Comparison of ENCODE assay signal across 9 cellular contexts in genomic region chr1:192545781-192546521, GRCh38. TPM values are rescaled to one million over a fixed set of nuclear protein-coding genes. Genes with fewer than 3 reads are reported as not detected.
DNase-seq lines count a peak whose midpoint lies in the region; ATAC-seq, FAIRE-seq and TF ChIP-seq lines count a peak whose summit lies in the region.
"Had no signal": no experiment of that assay in that cellular context is flagged by ENCODE, and none has a peak within 500 bp of the region (broad histone marks: within the 10 kb centered on the region; RNA-seq: fewer than 3 reads in every experiment).

No MANE protein-coding gene starts in this region.

- BruUV-seq in endothelial cell of umbilical vein (replicated peaks; lab: Mats Ljungman, UMichigan) = no TSS peak

- H3K4me3 ChIP-seq in GM12875 (ENCODE audit: low read depth, low read length) (no peak overlapping the region), endothelial cell of umbilical vein (replicated peaks in 1 of 3; ENCODE audit: insufficient read depth in 1 of 3, low read depth in 1 of 3, low read length in 3 of 3) (no peak overlapping the region), right cardiac atrium (ENCODE audit: low read length) (no peak overlapping the region), body of pancreas (no peak overlapping the region)
- H3K4me3 ChIP-seq: K562 had no signal

- dilution Hi-C loops in endothelial cell of umbilical vein (cut with MboI; ENCODE audit: extremely low pct_ligation_motif_present, low sequenced_read_pairs) = no loop called here

- no peaks in the 10 kb centered on the region for H3K27me3 ChIP-seq in endothelial cell of umbilical vein (ENCODE audit: control insufficient read depth in 2 of 2, insufficient read depth in 2 of 2, low read length in 2 of 2)
- no peaks in the 10 kb centered on the region for H3K27me3 ChIP-seq in right cardiac atrium (ENCODE audit: control insufficient read depth, insufficient read depth)
- no peaks in the 10 kb centered on the region for H3K27me3 ChIP-seq in body of pancreas

- CTCF ChIA-PET in endothelial cell of umbilical vein (lab: Charles Lee) = interaction anchor here (0.8 to 3.2 kb wide), 11 partner anchors 11 to 71 kb away, joined by 3 to 19 read pairs (median 4); no protein-coding TSS in a partner anchor

- intact Hi-C loops in endothelial cell of umbilical vein (cut with micrococcal nuclease) = loop anchor here (1.0 to 2.0 kb wide), 4 partner anchors 7 to 57 kb away; no protein-coding TSS in a partner anchor
- intact Hi-C loops in right cardiac atrium (cut with DNase I) = no loop called here
- intact Hi-C loops in body of pancreas (cut with DNase I) = no loop called here

- peak overlapping the region; percentile 16 for H3K4me2 ChIP-seq in endothelial cell of umbilical vein (ENCODE audit: insufficient read depth, low read length)

- no peak for TF ChIP-seq POLR2A in endothelial cell of umbilical vein (IDR thresholded peaks at IDR 0.05; ENCODE audit: low read depth, low read length)
- no peak for TF ChIP-seq POLR2A in body of pancreas (IDR thresholded peaks at IDR 0.05)

- WGBS in right cardiac atrium = 88% methylated on average over 3 of the region's 3 CpGs
- 74 to 87% methylated on average over 3 of the region's 3 CpGs for WGBS in body of pancreas, 2 donors

- FAIRE-seq in endothelial cell of umbilical vein (lab: Jason Lieb, UNC) = peak; percentile 24
- FAIRE-seq: K562 had no signal

- POLR2A ChIA-PET in endothelial cell of umbilical vein (lab: Charles Lee) = no interaction called here

- peak; percentile 10; the same call in 1 of the 2 replicates for TF ChIP-seq CTCF in GM12875 (IDR thresholded peaks at IDR 0.05; ENCODE audit: borderline replicate concordance, insufficient read depth, low read depth, low read length)
- TF ChIP-seq CTCF in endothelial cell of umbilical vein (IDR thresholded peaks at IDR 0.05; ENCODE audit: extremely low read depth in 1 of 2, insufficient read depth in 1 of 2, low read depth in 1 of 2, low read length in 2 of 2) = peak in 1 of 2 donors; percentile 8
- TF ChIP-seq CTCF in body of pancreas (IDR thresholded peaks at IDR 0.05) = peak in 2 of 7 experiments; percentile 21 to 33

- peak; percentile 46 for ATAC-seq in GM21737 (IDR thresholded peaks at IDR 0.05; ENCODE audit: unreplicated experiment)
- ATAC-seq in right cardiac atrium = no peak
- ATAC-seq in body of pancreas = no peak
- ATAC-seq: K562 had no signal

- H3K27ac ChIP-seq in endothelial cell of umbilical vein (ENCODE audit: insufficient read depth, low read depth, low read length) (peak overlapping the region; percentile 97), right cardiac atrium (ENCODE audit: low read length) (no peak overlapping the region), body of pancreas (peak overlapping the region in 1 of 4 donors; percentile 36)

- no peaks in the 10 kb centered on the region for H4K20me1 ChIP-seq in endothelial cell of umbilical vein (replicated peaks; ENCODE audit: control insufficient read depth, extremely low read depth, insufficient read depth, low read length)

- DNase-seq in LHCN-M2 (ENCODE audit: low read depth) (peak; percentile 77), endothelial cell of umbilical vein (ENCODE audit: low read depth, low spot score) (peak; percentile 34), HuH-7 (ENCODE audit: low spot score) (no peak), right cardiac atrium (no peak), body of pancreas (no peak)
- no peak for DNase-seq in activated naive CD4-positive, alpha-beta T cell treated with anti-CD3 and anti-CD28 coated beads, Interleukin-2, amount 50 U/mL, for 16 hours

- no peaks in the 10 kb centered on the region for H3K9me3 ChIP-seq in endothelial cell of umbilical vein (replicated peaks; ENCODE audit: control insufficient read depth, insufficient read depth, low read length)
- no peaks in the 10 kb centered on the region for H3K9me3 ChIP-seq in right cardiac atrium (ENCODE audit: control insufficient read depth, low read length)
- H3K9me3 ChIP-seq in body of pancreas = no peaks in the 10 kb centered on the region

- no peaks in the 10 kb centered on the region for H3K36me3 ChIP-seq in endothelial cell of umbilical vein (ENCODE audit: control insufficient read depth in 2 of 2, extremely low read depth in 1 of 2, insufficient read depth in 2 of 2, low read length in 2 of 2)
- no peaks in the 10 kb centered on the region for H3K36me3 ChIP-seq in body of pancreas (replicated peaks in 1 of 2; ENCODE audit: insufficient read depth in 1 of 2, low read depth in 2 of 2)

- H2AFZ ChIP-seq in endothelial cell of umbilical vein (ENCODE audit: low read depth, low read length) = no peak overlapping the region

- no peaks in the 10 kb centered on the region for H3K9me1 ChIP-seq in endothelial cell of umbilical vein (replicated peaks; ENCODE audit: control insufficient read depth, extremely low read depth, insufficient read depth, low read length)

- H3K79me2 ChIP-seq in endothelial cell of umbilical vein (ENCODE audit: control insufficient read depth, insufficient read depth, low read length) = no peaks in the 10 kb centered on the region

- H3K4me1 ChIP-seq in endothelial cell of umbilical vein (ENCODE audit: control insufficient read depth, extremely low read depth, insufficient read depth, low read length) = peaks cover 38% of the 10 kb centered on the region
- peaks cover 2% of the 10 kb centered on the region for H3K4me1 ChIP-seq in right cardiac atrium (ENCODE audit: control insufficient read depth, insufficient read depth, low read length)
- H3K4me1 ChIP-seq in body of pancreas = peaks cover 4% of the 10 kb centered on the region

- H3K9ac ChIP-seq in endothelial cell of umbilical vein (replicated peaks; ENCODE audit: extremely low read depth, insufficient read depth, low read length) = no peak overlapping the region

TF ChIP-seq in endothelial cell of umbilical vein, 7 proteins besides CTCF, POLR2A, EP300 and RAD21:
- TF ChIP-seq JUN (IDR thresholded peaks at IDR 0.05; ENCODE audit: borderline replicate concordance, insufficient read depth, insufficient read length, low read depth) (peak; percentile 14), POLR2AphosphoS5 (IDR thresholded peaks at IDR 0.05; ENCODE audit: insufficient read depth, low read depth, low read length) (no peak), FOS (IDR thresholded peaks at IDR 0.05; ENCODE audit: borderline replicate concordance, insufficient read depth, low read length) (peak; percentile 3), EZH2 (IDR thresholded peaks at IDR 0.05; ENCODE audit: borderline replicate concordance, low read depth, low read length, severe bottlenecking) (no peak)
TF ChIP-seq in endothelial cell of umbilical vein: peak in this region for 2.

RNA-seq across cellular contexts. Expression of gene RGS1, which starts 29.6 kb away (rescaled TPM):
- total RNA-seq in LHCN-M2 (2014; rRNA removed) (0.11 and 0.19 TPM in 2 replicates), endothelial cell of umbilical vein (not detected in 2 replicates), right cardiac atrium (1 to 10 TPM in 2 of 4 donors, under 1 TPM in 2; 0.37 to 9.2 (median 1.7) TPM), body of pancreas (10 to 100 TPM in 1 of 2 donors, under 1 TPM in 1; 0.99 to 10.4 TPM)
- polyA plus RNA-seq in LHCN-M2 (2012) = not detected
- polyA plus RNA-seq in endothelial cell of umbilical vein (not detected in 2 replicates), right cardiac atrium (5.5 TPM)
- polyA plus RNA-seq in endothelial cell of umbilical vein (2011; cell fraction: cytosol; rRNA removed) = not detected in 2 replicates
- polyA plus RNA-seq in endothelial cell of umbilical vein (2011; cell fraction: nucleus; rRNA removed) = not detected in 2 replicates
- not detected in 2 replicates for polyA plus RNA-seq in endothelial cell of umbilical vein (2012)
- not detected in 2 replicates for polyA minus RNA-seq in endothelial cell of umbilical vein
- not detected for polyA minus RNA-seq in endothelial cell of umbilical vein (2011; cell fraction: cytosol; rRNA and poly(A)+ RNA removed)
- polyA minus RNA-seq in endothelial cell of umbilical vein (2011; cell fraction: nucleus; rRNA and poly(A)+ RNA removed) = not detected in 2 replicates
- total RNA-seq: K562 had no signal
- polyA plus RNA-seq: K562 had no signal

Comparison
In these comparisons a context has a peak if more than half of its experiments do, and no peak if none do; other contexts are left out.
1. DNase-seq: peak in LHCN-M2 (single experiment) and endothelial cell of umbilical vein (single experiment); none in activated naive CD4-positive, alpha-beta T cell treated with anti-CD3 and anti-CD28 coated beads, Interleukin-2, amount 50 U/mL, for 16 hours (single experiment), HuH-7 (single experiment), right cardiac atrium (0 of 3) and body of pancreas (0 of 4).